Comparison of ENCODE assay signal across 9 cellular contexts in the genomic region with DNA sequence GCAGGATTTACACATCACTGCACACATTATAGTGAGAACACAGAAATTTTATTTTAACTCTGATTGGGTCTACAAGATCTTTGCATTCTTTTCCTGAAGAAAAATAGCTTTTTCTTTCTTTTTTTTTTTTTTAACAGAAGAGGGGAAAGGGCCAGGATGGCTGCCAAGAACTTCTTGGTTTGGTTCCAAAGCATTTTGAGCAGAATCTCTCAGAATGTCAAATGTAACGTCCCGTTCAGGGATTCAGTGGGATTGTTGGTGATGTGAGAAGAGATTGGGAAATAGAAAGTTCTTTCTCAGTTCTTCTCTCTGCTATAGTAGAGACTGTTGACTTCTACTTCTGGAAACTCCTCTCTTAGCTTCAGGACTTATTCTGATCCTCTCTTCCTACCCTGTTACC.
DNase-seq lines count a peak whose midpoint lies in the region; ATAC-seq and TF ChIP-seq lines count a peak whose summit lies in the region.
"Had no signal": no experiment of that assay in that cellular context is flagged by ENCODE, and none has a peak within 500 bp of the region (broad histone marks: within the 10 kb centered on the region; RNA-seq: fewer than 3 reads in every experiment).

No MANE protein-coding gene starts in this region.

- TF ChIP-seq CTCF in OCI-LY1 (IDR thresholded peaks at IDR 0.05; ENCODE audit: low read length) (no peak), smooth muscle cell (IDR thresholded peaks at IDR 0.05; ENCODE audit: borderline replicate concordance, insufficient read depth, poor library complexity, severe bottlenecking) (no peak)

- no peaks in the 10 kb centered on the region for H3K9me2 ChIP-seq in OCI-LY1 (ENCODE audit: low read depth, low read length)

- H4K20me1 ChIP-seq in OCI-LY1 (ENCODE audit: insufficient read depth, low read length) (no peaks in the 10 kb centered on the region), smooth muscle cell (ENCODE audit: low read depth) (no peaks in the 10 kb centered on the region)

- no peaks in the 10 kb centered on the region for H3F3A ChIP-seq in OCI-LY1 (ENCODE audit: insufficient read depth, low read length)
- H3F3A ChIP-seq in smooth muscle cell (ENCODE audit: low read depth): peaks cover 19% of the 10 kb centered on the region

- H2AFZ ChIP-seq in OCI-LY1 (ENCODE audit: low read length) (peak overlapping the region; percentile 15; the same call in 1 of the 2 replicates), smooth muscle cell (ENCODE audit: low read depth) (no peak overlapping the region)

- H3K9me3 ChIP-seq in OCI-LY1 (ENCODE audit: low read length) (no peaks in the 10 kb centered on the region), smooth muscle cell (replicated peaks; ENCODE audit: low read depth) (no peaks in the 10 kb centered on the region)

- H3K9ac ChIP-seq in OCI-LY1 (ENCODE audit: low read length): no peak overlapping the region
- no peak overlapping the region for H3K9ac ChIP-seq in smooth muscle cell (ENCODE audit: low read depth)

- DNase-seq in globus pallidus (ENCODE audit: low spot score) (peak; percentile 50), smooth muscle cell (lab: John Stamatoyannopoulos, UW; ENCODE audit: unreplicated experiment) (no peak), HuH-7 (ENCODE audit: low spot score) (no peak), SW 1271 (lab: John Stamatoyannopoulos, UW) (no peak)
- no peak for DNase-seq in activated naive CD4-positive, alpha-beta T cell (lab: John Stamatoyannopoulos, UW)
- DNase-seq: effector memory CD8-positive, alpha-beta T cell had no signal

- H3K4me2 ChIP-seq in OCI-LY1 (ENCODE audit: low read length) (peak overlapping the region; percentile 63), smooth muscle cell (peak overlapping the region; percentile 67)

- H3K4me1 ChIP-seq in OCI-LY1 (ENCODE audit: insufficient read depth, low read length, severe bottlenecking) (peaks cover 21% of the 10 kb centered on the region), smooth muscle cell (ENCODE audit: low read depth) (no peaks in the 10 kb centered on the region)

- H3K27ac ChIP-seq in OCI-LY1 (ENCODE audit: low read depth, low read length, poor library complexity, severe bottlenecking) (peak overlapping the region; percentile 87), smooth muscle cell (ENCODE audit: low read depth) (peak overlapping the region; percentile 84)

- ATAC-seq in GM19351 (IDR thresholded peaks at IDR 0.05; ENCODE audit: unreplicated experiment) (peak; percentile 10), GM21381 (IDR thresholded peaks at IDR 0.05; ENCODE audit: unreplicated experiment) (no peak)

- H3K36me3 ChIP-seq in OCI-LY1 (ENCODE audit: insufficient read depth, low read length) (no peaks in the 10 kb centered on the region), smooth muscle cell (ENCODE audit: low read depth) (no peaks in the 10 kb centered on the region)

- H3K4me3 ChIP-seq in OCI-LY1 (ENCODE audit: low read depth, low read length, poor library complexity, severe bottlenecking): peak overlapping the region; percentile 39
- no peak overlapping the region for H3K4me3 ChIP-seq in smooth muscle cell

- 28% methylated on average over 2 of the region's 2 CpGs for WGBS in smooth muscle cell (ENCODE audit: low lambda C conversion rate)

- H3K27me3 ChIP-seq in OCI-LY1 (ENCODE audit: insufficient read depth, low read length): no peaks in the 10 kb centered on the region
- H3K27me3 ChIP-seq in smooth muscle cell (ENCODE audit: low read depth): no peaks in the 10 kb centered on the region

- H3K79me2 ChIP-seq in OCI-LY1 (ENCODE audit: insufficient read depth, low read length) (no peaks in the 10 kb centered on the region), smooth muscle cell (ENCODE audit: low read depth) (no peaks in the 10 kb centered on the region)
